Comparison of ENCODE assay signal across 17 cellular contexts in genomic region chr7:129495987-129496386, GRCh38. TPM values are rescaled to one million over a fixed set of nuclear protein-coding genes. Genes with fewer than 3 reads are reported as not detected.
A peak's percentile ranks its signal among the peaks of the same experiment; 100 is the strongest.
DNase-seq lines count a peak whose midpoint lies in the region; ATAC-seq and TF ChIP-seq lines count a peak whose summit lies in the region.
"Had no signal": no experiment of that assay in that cellular context is flagged by ENCODE, and none has a peak within 500 bp of the region (broad histone marks: within the 10 kb centered on the region; RNA-seq: fewer than 3 reads in every experiment).

No MANE protein-coding gene starts in this region.

- peaks cover 40% of the 10 kb centered on the region for H3K4me1 Mint-ChIP-seq in activated CD4-positive, alpha-beta T cell treated with anti-CD3 and anti-CD28 coated beads, Interleukin-2, amount 10 ng/mL, durations not matched to agents 7 days and 5 days
- peaks cover 49% of the 10 kb centered on the region for H3K4me1 Mint-ChIP-seq in activated T-helper 2 cell treated with anti-CD3 and anti-CD28 coated beads, Interferon-gamma antibody, Interleukin-2, Interleukin-4, amounts not matched to agents 10 μg/mL and 5 μg/mL and 100 μg/mL, durations not matched to agents 14 hours and 24 hours and 36 hours (ENCODE audit: low read depth)
- H3K4me1 Mint-ChIP-seq in Caco-2 (ENCODE audit: low read depth, unreplicated experiment), result peaks cover 28% of the 10 kb centered on the region

- in situ Hi-C loops in GM13977 (cut with MboI; ENCODE audit: low pct_unique_long_range_greater_than_20kb, low sequenced_read_pairs, unreplicated experiment), result no loop called here

- H3K27ac Mint-ChIP-seq in activated CD4-positive, alpha-beta T cell treated with anti-CD3 and anti-CD28 coated beads, Interleukin-2, amount 10 ng/mL, durations not matched to agents 7 days and 5 days, result no peak overlapping the region
- peak overlapping the region; percentile 59 for H3K27ac Mint-ChIP-seq in activated T-helper 2 cell treated with anti-CD3 and anti-CD28 coated beads, Interferon-gamma antibody, Interleukin-2, Interleukin-4, amounts not matched to agents 10 μg/mL and 5 μg/mL and 100 μg/mL, durations not matched to agents 14 hours and 24 hours and 36 hours
- no peak overlapping the region for H3K27ac Mint-ChIP-seq in Caco-2 (ENCODE audit: unreplicated experiment)

- H3K79me2 ChIP-seq in SK-N-SH (ENCODE audit: insufficient read depth) (no peaks in the 10 kb centered on the region), parathyroid adenoma (no peaks in the 10 kb centered on the region)

- H2AFZ ChIP-seq in SK-N-SH (ENCODE audit: low read depth), result no peak overlapping the region
- H2AFZ ChIP-seq in parathyroid adenoma, result no peak overlapping the region

- H3K36me3 Mint-ChIP-seq in activated CD4-positive, alpha-beta T cell treated with anti-CD3 and anti-CD28 coated beads, Interleukin-2, amount 10 ng/mL, durations not matched to agents 7 days and 5 days (ENCODE audit: low read depth), result peaks cover 3% of the 10 kb centered on the region
- peaks cover 19% of the 10 kb centered on the region for H3K36me3 Mint-ChIP-seq in activated T-helper 2 cell treated with anti-CD3 and anti-CD28 coated beads, Interferon-gamma antibody, Interleukin-2, Interleukin-4, amounts not matched to agents 10 μg/mL and 5 μg/mL and 100 μg/mL, durations not matched to agents 14 hours and 24 hours and 36 hours (ENCODE audit: low read depth)
- H3K36me3 Mint-ChIP-seq in Caco-2 (ENCODE audit: insufficient read depth, unreplicated experiment), result no peaks in the 10 kb centered on the region

- H3K36me3 ChIP-seq in SK-N-SH (replicated peaks in 1 of 2; ENCODE audit: control insufficient read depth in 1 of 2, insufficient read depth in 2 of 2, low read length in 1 of 2) (no peaks in the 10 kb centered on the region), parathyroid adenoma (ENCODE audit: control insufficient read depth, insufficient read depth, low read length) (no peaks in the 10 kb centered on the region), Caco-2 (ENCODE audit: control insufficient read depth, insufficient read depth, low read length) (no peaks in the 10 kb centered on the region)

- BruUV-seq in Caco-2 (replicated peaks; lab: Mats Ljungman, UMichigan), result no TSS peak

- peaks cover 18% of the 10 kb centered on the region for H3F3A ChIP-seq in SK-N-SH (replicated peaks; ENCODE audit: insufficient read depth)

- H3K27ac ChIP-seq in SK-N-SH (ENCODE audit: low read depth in 2 of 2, low read length in 1 of 2) (no peak overlapping the region), parathyroid adenoma (peak overlapping the region; percentile 22)
- H3K27ac ChIP-seq: KMS-11 had no signal

- no peaks in the 10 kb centered on the region for H3K27me3 ChIP-seq in SK-N-SH (ENCODE audit: insufficient read depth)
- H3K27me3 ChIP-seq in parathyroid adenoma (ENCODE audit: control insufficient read depth, insufficient read depth, low read length), result no peaks in the 10 kb centered on the region
- no peaks in the 10 kb centered on the region for H3K27me3 ChIP-seq in Caco-2 (replicated peaks; ENCODE audit: control insufficient read depth, insufficient read depth, low read length)

- H3K4me2 ChIP-seq in SK-N-SH, result no peak overlapping the region
- no peak overlapping the region for H3K4me2 ChIP-seq in parathyroid adenoma (ENCODE audit: low read length)
- H3K4me2 ChIP-seq: KMS-11 had no signal

- H3K27me3 Mint-ChIP-seq in activated CD4-positive, alpha-beta T cell treated with anti-CD3 and anti-CD28 coated beads, Interleukin-2, amount 10 ng/mL, durations not matched to agents 7 days and 5 days, result no peaks in the 10 kb centered on the region
- no peaks in the 10 kb centered on the region for H3K27me3 Mint-ChIP-seq in activated T-helper 2 cell treated with anti-CD3 and anti-CD28 coated beads, Interferon-gamma antibody, Interleukin-2, Interleukin-4, amounts not matched to agents 10 μg/mL and 5 μg/mL and 100 μg/mL, durations not matched to agents 14 hours and 24 hours and 36 hours (ENCODE audit: low read depth)
- no peaks in the 10 kb centered on the region for H3K27me3 Mint-ChIP-seq in Caco-2 (ENCODE audit: insufficient read depth, unreplicated experiment)

- DNase-seq in activated CD4-positive, alpha-beta T cell treated with anti-CD3 and anti-CD28 coated beads, Interleukin-2, amount 10 ng/mL, durations not matched to agents 7 days and 5 days, result peak; percentile 24
- DNase-seq in activated CD4-positive, alpha-beta T cell treated with anti-CD3 and anti-CD28 coated beads for 4 hours, result no peak
- DNase-seq in SK-N-SH (no peak), Caco-2 (no peak), GM13977 (ENCODE audit: low spot score) (no peak)
- DNase-seq in activated T-helper 2 cell treated with anti-CD3 and anti-CD28 coated beads, Interferon-gamma antibody, Interleukin-2, Interleukin-4, amounts not matched to agents 10 μg/mL and 5 μg/mL and 100 μg/mL, durations not matched to agents 14 hours and 24 hours and 36 hours (ENCODE audit: low spot score), result peak; percentile 25
- DNase-seq: C1 segment of cervical spinal cord, EL, GOT3, NCI-H1417, NCI-H2029, NCI-H2171 treated with DMSO at 0.1 percent for 48 hours, NCI-H774 had no signal

- no peaks in the 10 kb centered on the region for H3K9me3 Mint-ChIP-seq in activated CD4-positive, alpha-beta T cell treated with anti-CD3 and anti-CD28 coated beads, Interleukin-2, amount 10 ng/mL, durations not matched to agents 7 days and 5 days
- no peaks in the 10 kb centered on the region for H3K9me3 Mint-ChIP-seq in activated T-helper 2 cell treated with anti-CD3 and anti-CD28 coated beads, Interferon-gamma antibody, Interleukin-2, Interleukin-4, amounts not matched to agents 10 μg/mL and 5 μg/mL and 100 μg/mL, durations not matched to agents 14 hours and 24 hours and 36 hours
- no peaks in the 10 kb centered on the region for H3K9me3 Mint-ChIP-seq in Caco-2 (ENCODE audit: unreplicated experiment)

- H4K20me1 ChIP-seq in SK-N-SH (ENCODE audit: insufficient read depth), result no peaks in the 10 kb centered on the region

- 13% methylated on average over 1 of the region's 1 CpG for WGBS in SK-N-SH (ENCODE audit: low lambda C conversion rate)

- ATAC-seq in HG03108 (IDR thresholded peaks at IDR 0.05; ENCODE audit: unreplicated experiment), result no peak
- ATAC-seq: Right ventricle myocardium inferior had no signal

- no peak overlapping the region for H3K9ac ChIP-seq in SK-N-SH
- no peak overlapping the region for H3K9ac ChIP-seq in parathyroid adenoma
- H3K9ac ChIP-seq: KMS-11 had no signal

- H3K9me3 ChIP-seq in SK-N-SH, result no peaks in the 10 kb centered on the region
- no peaks in the 10 kb centered on the region for H3K9me3 ChIP-seq in parathyroid adenoma (ENCODE audit: control insufficient read depth, low read length)
- no peaks in the 10 kb centered on the region for H3K9me3 ChIP-seq in Caco-2

- CTCF ChIA-PET in activated CD4-positive, alpha-beta T cell treated with anti-CD3 and anti-CD28 coated beads, Interleukin-2, amount 10 ng/mL, durations not matched to agents 7 days and 5 days (lab: Charles Lee), result interaction anchor here (1.1 to 1.2 kb wide), 3 partner anchors 52 to 153 kb away, joined by 3 to 8 read pairs (median 3); no protein-coding TSS in a partner anchor
- CTCF ChIA-PET in SK-N-SH (lab: Yijun Ruan, JAX) (interaction anchor here (1.0 to 1.6 kb wide), 4 partner anchors 14 to 277 kb away, joined by 3 to 6 read pairs (median 4); partner anchors contain the start of gene NRF1), Caco-2 (lab: Charles Lee) (no interaction called here)

- no peak overlapping the region for H3K4me3 ChIP-seq in SK-N-SH (ENCODE audit: low read depth in 2 of 2, low read length in 1 of 2)
- no peak overlapping the region for H3K4me3 ChIP-seq in parathyroid adenoma (ENCODE audit: low read depth, low read length)
- H3K4me3 ChIP-seq in Caco-2 (ENCODE audit: low read depth, low read length), result no peak overlapping the region

- TF ChIP-seq RAD21 in SK-N-SH (IDR thresholded peaks at IDR 0.05; ENCODE audit: low read length), result no peak

- TF ChIP-seq CTCF in SK-N-SH (IDR thresholded peaks at IDR 0.05) (no peak), parathyroid adenoma (IDR thresholded peaks at IDR 0.05) (no peak), Caco-2 (IDR thresholded peaks at IDR 0.05; ENCODE audit: insufficient read depth in 1 of 2, low read depth in 1 of 2, low read length in 1 of 2, severe bottlenecking in 1 of 2, unreplicated experiment in 1 of 2) (no peak), GM13977 (IDR thresholded peaks at IDR 0.05; ENCODE audit: extremely low read depth, insufficient read depth, missing control alignments) (no peak)

- no peaks in the 10 kb centered on the region for H3K9me2 ChIP-seq in SK-N-SH

- H3K4me1 ChIP-seq in SK-N-SH (ENCODE audit: control insufficient read depth in 1 of 2, insufficient read depth in 2 of 2, low read depth in 1 of 2, low read length in 1 of 2) (no peaks in the 10 kb centered on the region; a peak in 1 of 4 replicates), parathyroid adenoma (peaks cover 15% of the 10 kb centered on the region), Caco-2 (no peaks in the 10 kb centered on the region)

- no peak overlapping the region for H3K4me3 Mint-ChIP-seq in activated CD4-positive, alpha-beta T cell treated with anti-CD3 and anti-CD28 coated beads, Interleukin-2, amount 10 ng/mL, durations not matched to agents 7 days and 5 days
- no peak overlapping the region for H3K4me3 Mint-ChIP-seq in activated T-helper 2 cell treated with anti-CD3 and anti-CD28 coated beads, Interferon-gamma antibody, Interleukin-2, Interleukin-4, amounts not matched to agents 10 μg/mL and 5 μg/mL and 100 μg/mL, durations not matched to agents 14 hours and 24 hours and 36 hours (ENCODE audit: low read depth)
- no peak overlapping the region for H3K4me3 Mint-ChIP-seq in Caco-2 (ENCODE audit: unreplicated experiment)

- intact Hi-C loops in activated T-helper 2 cell treated with anti-CD3 and anti-CD28 coated beads, Interferon-gamma antibody, Interleukin-2, Interleukin-4, amounts not matched to agents 10 μg/mL and 5 μg/mL and 100 μg/mL, durations not matched to agents 14 hours and 24 hours and 36 hours (cut with micrococcal nuclease), result loop anchor here (2.0 kb wide), 2 partner anchors 57 to 115 kb away; partner anchors contain the start of gene NRF1
- intact Hi-C loops in Caco-2 (cut with micrococcal nuclease; ENCODE audit: unreplicated experiment), result no loop called here

- TF ChIP-seq EP300 in SK-N-SH (IDR thresholded peaks at IDR 0.05; ENCODE audit: borderline replicate concordance in 1 of 2, low read depth in 1 of 2, low read length in 1 of 2), result peak; percentile 39 to 46; a peak in 1 of 4 replicates

- POLR2A ChIA-PET in activated CD4-positive, alpha-beta T cell treated with anti-CD3 and anti-CD28 coated beads, Interleukin-2, amount 10 ng/mL, durations not matched to agents 7 days and 5 days (lab: Charles Lee), result no interaction called here
- POLR2A ChIA-PET in SK-N-SH (lab: Yijun Ruan, JAX) (no interaction called here), Caco-2 (lab: Charles Lee) (no interaction called here)

RNA-seq across cellular contexts. Expression of gene SMKR1, which starts 6.3 kb away (rescaled TPM):
- total RNA-seq in activated CD4-positive, alpha-beta T cell treated with anti-CD3 and anti-CD28 coated beads, Interleukin-2, amount 10 ng/mL, durations not matched to agents 7 days and 5 days, result 1 to 10 TPM; 1.7 to 2.2 TPM
- polyA plus RNA-seq in SK-N-SH (2012; rRNA removed), result 5.8 and 8.1 TPM in 2 replicates
- polyA plus RNA-seq in SK-N-SH (2012; cell fraction: cytosol; rRNA removed), result 10.6 and 12.8 TPM in 2 replicates
- polyA plus RNA-seq in SK-N-SH (2012; cell fraction: nucleus; rRNA removed), result 3.7 and 3.9 TPM in 2 replicates
- total RNA-seq in activated T-helper 2 cell treated with anti-CD3 and anti-CD28 coated beads, Interferon-gamma antibody, Interleukin-2, Interleukin-4, amounts not matched to agents 10 μg/mL and 5 μg/mL and 100 μg/mL, durations not matched to agents 14 hours and 24 hours and 36 hours, result 4.7 and 6.8 TPM in 2 replicates
- total RNA-seq in Caco-2 (2022), result not detected in 2 replicates
- total RNA-seq: Right ventricle myocardium inferior had no signal

Comparison
In these comparisons a context has a peak if more than half of its experiments do, and no peak if none do; other contexts are left out.
1. DNase-seq: peak in activated CD4-positive, alpha-beta T cell treated with anti-CD3 and anti-CD28 coated beads, Interleukin-2, amount 10 ng/mL, durations not matched to agents 7 days and 5 days (single experiment) and activated T-helper 2 cell treated with anti-CD3 and anti-CD28 coated beads, Interferon-gamma antibody, Interleukin-2, Interleukin-4, amounts not matched to agents 10 μg/mL and 5 μg/mL and 100 μg/mL, durations not matched to agents 14 hours and 24 hours and 36 hours (single experiment); none in activated CD4-positive, alpha-beta T cell treated with anti-CD3 and anti-CD28 coated beads for 4 hours (0 of 2), SK-N-SH (single experiment), Caco-2 (0 of 2) and GM13977 (single experiment).